Comparison of ENCODE assay signal across 22 cellular contexts in the genomic region with DNA sequence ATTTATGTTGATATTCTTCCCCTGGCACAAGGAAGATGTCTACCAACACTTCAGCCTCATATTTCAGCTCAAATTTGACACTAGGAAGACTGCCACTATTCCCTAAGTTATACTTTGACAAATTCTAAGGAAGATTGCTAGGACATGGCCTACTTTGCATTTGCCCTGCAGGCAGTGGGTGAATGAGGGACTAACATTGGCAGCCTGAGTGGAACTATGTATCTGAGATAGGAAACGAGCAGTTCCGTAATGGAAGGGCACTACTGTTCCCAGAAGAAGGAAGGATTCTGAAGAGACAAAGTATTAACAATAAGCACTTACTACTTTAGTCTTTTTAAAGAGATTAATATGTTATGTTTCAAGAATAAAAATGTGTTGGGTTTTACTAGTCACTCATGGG.
A peak's percentile ranks its signal among the peaks of the same experiment; 100 is the strongest.
DNase-seq lines count a peak whose midpoint lies in the region; ATAC-seq and TF ChIP-seq lines count a peak whose summit lies in the region.
"Had no signal": no experiment of that assay in that cellular context is flagged by ENCODE, and none has a peak within 500 bp of the region (broad histone marks: within the 10 kb centered on the region; RNA-seq: fewer than 3 reads in every experiment).

No MANE protein-coding gene starts in this region.

- BruUV-seq in MCF 10A (replicated peaks; lab: Mats Ljungman, UMichigan): no TSS peak

- no peaks in the 10 kb centered on the region for H3K9me3 ChIP-seq in heart left ventricle
- no peaks in the 10 kb centered on the region for H3K9me3 ChIP-seq in CD8-positive, alpha-beta T cell (ENCODE audit: low read length)
- H3K9me3 ChIP-seq in spleen: no peaks in the 10 kb centered on the region
- H3K9me3 ChIP-seq: BLaER1 had no signal

- H3K27ac Mint-ChIP-seq in CD8-positive, alpha-beta T cell: peak overlapping the region; percentile 16
- H3K27ac Mint-ChIP-seq in MCF 10A (ENCODE audit: low read depth, unreplicated experiment): no peak overlapping the region
- H3K27ac Mint-ChIP-seq in activated CD4-positive, alpha-beta T cell treated with anti-CD3 and anti-CD28 coated beads, Interleukin-2, amount 10 ng/mL, durations not matched to agents 7 days and 5 days: no peak overlapping the region
- H3K27ac Mint-ChIP-seq: B cell; CD4-positive, CD25-positive, alpha-beta regulatory T cell; CD8-positive, alpha-beta memory T cell had no signal

- no peaks in the 10 kb centered on the region for H3K27me3 Mint-ChIP-seq in CD8-positive, alpha-beta T cell (ENCODE audit: low read depth)
- no peaks in the 10 kb centered on the region for H3K27me3 Mint-ChIP-seq in MCF 10A (ENCODE audit: insufficient read depth, unreplicated experiment)
- no peaks in the 10 kb centered on the region for H3K27me3 Mint-ChIP-seq in activated CD4-positive, alpha-beta T cell treated with anti-CD3 and anti-CD28 coated beads, Interleukin-2, amount 10 ng/mL, durations not matched to agents 7 days and 5 days
- H3K27me3 Mint-ChIP-seq: B cell; CD4-positive, CD25-positive, alpha-beta regulatory T cell; CD8-positive, alpha-beta memory T cell had no signal

- H3K27ac ChIP-seq in heart left ventricle (peak overlapping the region in 2 of 12 donors; percentile 31 to 51), spleen (peak overlapping the region in 6 of 8 donors; percentile 37 to 59 (median 51))
- no peak overlapping the region for H3K27ac ChIP-seq in CD8-positive, alpha-beta T cell (ENCODE audit: low read depth, low read length)
- H3K27ac ChIP-seq: 22Rv1, BLaER1, C4-2B, GM23248 had no signal

- H3K36me3 ChIP-seq in heart left ventricle (peaks cover 0 to 16% (median 0%) of the 10 kb centered on the region in 9 donors), spleen (peaks cover 0 to 22% (median 1%) of the 10 kb centered on the region in 6 donors)
- H3K36me3 ChIP-seq in CD8-positive, alpha-beta T cell (ENCODE audit: insufficient read depth, low read length): no peaks in the 10 kb centered on the region
- H3K36me3 ChIP-seq: BLaER1 had no signal

- TF ChIP-seq POLR2A in heart left ventricle (IDR thresholded peaks at IDR 0.05): no peak
- no peak for TF ChIP-seq POLR2A in spleen (IDR thresholded peaks at IDR 0.05)

- intact Hi-C loops in heart left ventricle (cut with DNase I): no loop called here
- intact Hi-C loops in cardiac septum (cut with DNase I): no loop called here
- intact Hi-C loops in CD8-positive, alpha-beta T cell (cut with DNase I, micrococcal nuclease): no loop called here
- intact Hi-C loops in spleen (cut with DNase I; ENCODE audit: low total_unique reads): no loop called here
- intact Hi-C loops in MCF 10A (cut with micrococcal nuclease): no loop called here

- CTCF ChIA-PET in CD8-positive, alpha-beta T cell (lab: Charles Lee): no interaction called here
- CTCF ChIA-PET in MCF 10A (lab: Yijun Ruan, JAX): no interaction called here
- CTCF ChIA-PET in activated CD4-positive, alpha-beta T cell treated with anti-CD3 and anti-CD28 coated beads, Interleukin-2, amount 10 ng/mL, durations not matched to agents 7 days and 5 days (lab: Charles Lee): no interaction called here

- 55 to 77% (median 70%) methylated on average over 2 of the region's 2 CpGs for WGBS in heart left ventricle, 4 donors
- WGBS in spleen, 5 donors: 70 to 92% (median 82%) methylated on average over 2 of the region's 2 CpGs

- H3K27me3 ChIP-seq in heart left ventricle: no peaks in the 10 kb centered on the region
- no peaks in the 10 kb centered on the region for H3K27me3 ChIP-seq in CD8-positive, alpha-beta T cell (ENCODE audit: insufficient read depth, low read length)
- no peaks in the 10 kb centered on the region for H3K27me3 ChIP-seq in spleen (replicated peaks in 1 of 7)
- H3K27me3 ChIP-seq: BLaER1 had no signal

- no peak for TF ChIP-seq CTCF in heart left ventricle (IDR thresholded peaks at IDR 0.05)
- TF ChIP-seq CTCF in CD8-positive, alpha-beta T cell (IDR thresholded peaks at IDR 0.05): no peak
- TF ChIP-seq CTCF in spleen (IDR thresholded peaks at IDR 0.05 in 8 of 11, conservative IDR thresholded peaks at IDR 0.05 in 3 of 11): no peak
- TF ChIP-seq CTCF in MCF 10A (IDR thresholded peaks at IDR 0.05; ENCODE audit: unreplicated experiment): no peak

- H3K4me3 ChIP-seq in heart left ventricle: no peak overlapping the region
- no peak overlapping the region for H3K4me3 ChIP-seq in CD8-positive, alpha-beta T cell (ENCODE audit: low read depth, low read length)
- H3K4me3 ChIP-seq in spleen: no peak overlapping the region
- H3K4me3 ChIP-seq: BLaER1, GM12878, GM23248 had no signal

- POLR2A ChIA-PET in CD8-positive, alpha-beta T cell (lab: Charles Lee): no interaction called here
- POLR2A ChIA-PET in MCF 10A (lab: Yijun Ruan, JAX): interaction anchor here (0.7 to 1.8 kb wide), 2 partner anchors 13 to 56 kb away, joined by 4 to 6 read pairs; no protein-coding TSS in a partner anchor
- POLR2A ChIA-PET in activated CD4-positive, alpha-beta T cell treated with anti-CD3 and anti-CD28 coated beads, Interleukin-2, amount 10 ng/mL, durations not matched to agents 7 days and 5 days (lab: Charles Lee): no interaction called here

- peaks cover 43% of the 10 kb centered on the region for H3K4me1 Mint-ChIP-seq in CD8-positive, alpha-beta T cell (ENCODE audit: low read depth)
- no peaks in the 10 kb centered on the region for H3K4me1 Mint-ChIP-seq in MCF 10A (ENCODE audit: insufficient read depth, unreplicated experiment)
- H3K4me1 Mint-ChIP-seq in activated CD4-positive, alpha-beta T cell treated with anti-CD3 and anti-CD28 coated beads, Interleukin-2, amount 10 ng/mL, durations not matched to agents 7 days and 5 days: peaks cover 2% of the 10 kb centered on the region

- no peak overlapping the region for H3K4me3 Mint-ChIP-seq in CD8-positive, alpha-beta T cell
- no peak overlapping the region for H3K4me3 Mint-ChIP-seq in MCF 10A (ENCODE audit: unreplicated experiment)
- no peak overlapping the region for H3K4me3 Mint-ChIP-seq in activated CD4-positive, alpha-beta T cell treated with anti-CD3 and anti-CD28 coated beads, Interleukin-2, amount 10 ng/mL, durations not matched to agents 7 days and 5 days
- H3K4me3 Mint-ChIP-seq: B cell; CD4-positive, CD25-positive, alpha-beta regulatory T cell; CD8-positive, alpha-beta memory T cell had no signal

- H3K36me3 Mint-ChIP-seq in CD8-positive, alpha-beta T cell: peaks cover 69% of the 10 kb centered on the region
- H3K36me3 Mint-ChIP-seq in MCF 10A (ENCODE audit: insufficient read depth, unreplicated experiment): no peaks in the 10 kb centered on the region
- peaks cover 27% of the 10 kb centered on the region for H3K36me3 Mint-ChIP-seq in activated CD4-positive, alpha-beta T cell treated with anti-CD3 and anti-CD28 coated beads, Interleukin-2, amount 10 ng/mL, durations not matched to agents 7 days and 5 days (ENCODE audit: low read depth)

- peaks cover 0 to 36% (median 4%) of the 10 kb centered on the region in 12 donors for H3K4me1 ChIP-seq in heart left ventricle
- H3K4me1 ChIP-seq in CD8-positive, alpha-beta T cell (ENCODE audit: insufficient read depth, low read length): no peaks in the 10 kb centered on the region
- no peaks in the 10 kb centered on the region for H3K4me1 ChIP-seq in spleen
- H3K4me1 ChIP-seq: BLaER1 had no signal

- peak; percentile 11 to 35 for DNase-seq in NCI-H526 (lab: John Stamatoyannopoulos, UW)
- no peak for DNase-seq in NCI-H526 treated with DMSO at 0.1 percent for 48 hours (lab: John Stamatoyannopoulos, UW)
- DNase-seq in heart left ventricle: no peak
- DNase-seq in cardiac septum (ENCODE audit: low spot score): no peak
- no peak for DNase-seq in CD8-positive, alpha-beta T cell
- no peak for DNase-seq in spleen
- DNase-seq in MCF 10A (ENCODE audit: unreplicated experiment): no peak
- DNase-seq in activated CD4-positive, alpha-beta T cell treated with anti-CD3 and anti-CD28 coated beads, Interleukin-2, amount 10 ng/mL, durations not matched to agents 7 days and 5 days: no peak
- DNase-seq: CD4-positive, CD25-positive, alpha-beta regulatory T cell; CD8-positive, alpha-beta memory T cell; DMS 273 treated with DMSO at 0.1 percent for 48 hours; DMS79; EL; GDM1; GM23248; H7 had no signal

- H3K9me3 Mint-ChIP-seq in CD8-positive, alpha-beta T cell: no peaks in the 10 kb centered on the region
- H3K9me3 Mint-ChIP-seq in MCF 10A (ENCODE audit: unreplicated experiment): peaks cover 7% of the 10 kb centered on the region
- no peaks in the 10 kb centered on the region for H3K9me3 Mint-ChIP-seq in activated CD4-positive, alpha-beta T cell treated with anti-CD3 and anti-CD28 coated beads, Interleukin-2, amount 10 ng/mL, durations not matched to agents 7 days and 5 days
- H3K9me3 Mint-ChIP-seq: CD4-positive, CD25-positive, alpha-beta regulatory T cell; CD8-positive, alpha-beta memory T cell had no signal

- peak; percentile 48 to 73 (median 56) for ATAC-seq in heart left ventricle
- ATAC-seq in CD8-positive, alpha-beta T cell: no peak
- ATAC-seq: GM12878, HCT116 had no signal

Comparison
In these comparisons a context has a peak if more than half of its experiments do, and no peak if none do; other contexts are left out.
1. DNase-seq: peak in NCI-H526 (2 of 2); none in NCI-H526 treated with DMSO at 0.1 percent for 48 hours (single experiment), heart left ventricle (0 of 5), cardiac septum (single experiment), CD8-positive, alpha-beta T cell (0 of 7), spleen (single experiment), MCF 10A (single experiment) and activated CD4-positive, alpha-beta T cell treated with anti-CD3 and anti-CD28 coated beads, Interleukin-2, amount 10 ng/mL, durations not matched to agents 7 days and 5 days (single experiment).